12 cellular contexts compared by ENCODE assay signal in genomic region chr1:4027492-4028138, GRCh38.
DNase-seq lines count a peak whose midpoint lies in the region; ATAC-seq and TF ChIP-seq lines count a peak whose summit lies in the region.
"Had no signal": no experiment of that assay in that cellular context is flagged by ENCODE, and none has a peak within 500 bp of the region (broad histone marks: within the 10 kb centered on the region; RNA-seq: fewer than 3 reads in every experiment).

No MANE protein-coding gene starts in this region.

- H3F3A ChIP-seq in OCI-LY1 (ENCODE audit: insufficient read depth, low read length) = peaks cover 4% of the 10 kb centered on the region; the same call in 1 of the 2 replicates

- no peaks in the 10 kb centered on the region for H3K9me2 ChIP-seq in OCI-LY1 (ENCODE audit: low read depth, low read length)

- H3K4me3 ChIP-seq in OCI-LY1 (ENCODE audit: low read depth, low read length, poor library complexity, severe bottlenecking) = peak overlapping the region; percentile 42

- DNase-seq in DMS79 (lab: John Stamatoyannopoulos, UW) (peak; percentile 38), NCI-H510A (lab: John Stamatoyannopoulos, UW) (no peak), HCEC 1CT (no peak), H4 (ENCODE audit: low spot score) (no peak)
- DNase-seq: activated CD4-positive, alpha-beta memory T cell treated with anti-CD3 and anti-CD28 coated beads, Interleukin-2, amount 10 ng/mL, durations not matched to agents 7 days and 5 days; NCI-H1048; NK-92 treated with Interleukin-12 subunit alpha and Interleukin-12 subunit beta, amount 100 ng/mL, for 24 hours had no signal

- H4K20me1 ChIP-seq in OCI-LY1 (ENCODE audit: insufficient read depth, low read length) = no peaks in the 10 kb centered on the region

- H3K9me3 ChIP-seq in OCI-LY1 (ENCODE audit: low read length) = peaks cover 4% of the 10 kb centered on the region

- H3K4me1 ChIP-seq in OCI-LY1 (ENCODE audit: insufficient read depth, low read length, severe bottlenecking) = peaks cover 72% of the 10 kb centered on the region

- no peak for TF ChIP-seq CTCF in OCI-LY1 (IDR thresholded peaks at IDR 0.05; ENCODE audit: low read length)

- no peaks in the 10 kb centered on the region for H3K79me2 ChIP-seq in OCI-LY1 (ENCODE audit: insufficient read depth, low read length)

- H3K27ac ChIP-seq in OCI-LY1 (ENCODE audit: low read depth, low read length, poor library complexity, severe bottlenecking) = peak overlapping the region; percentile 99

- H3K4me2 ChIP-seq in OCI-LY1 (ENCODE audit: low read length) = peak overlapping the region; percentile 73

- peak overlapping the region; percentile 77 for H3K9ac ChIP-seq in OCI-LY1 (ENCODE audit: low read length)

- no peak overlapping the region for H2AFZ ChIP-seq in OCI-LY1 (ENCODE audit: low read length)

- peak; percentile 82 for ATAC-seq in GM18519 (IDR thresholded peaks at IDR 0.05; ENCODE audit: low FRiP score, unreplicated experiment)
- ATAC-seq in HG02759 (IDR thresholded peaks at IDR 0.05; ENCODE audit: unreplicated experiment) = peak; percentile 83
- no peak for ATAC-seq in GM18517 (IDR thresholded peaks at IDR 0.05; ENCODE audit: unreplicated experiment)
- ATAC-seq: T-cell had no signal

- H3K27me3 ChIP-seq in OCI-LY1 (ENCODE audit: insufficient read depth, low read length) = no peaks in the 10 kb centered on the region

- peaks cover 24% of the 10 kb centered on the region for H3K36me3 ChIP-seq in OCI-LY1 (ENCODE audit: insufficient read depth, low read length)
